ENCODE assay signal across 24 cellular contexts in genomic region chr14:98185036-98185435, GRCh38.
DNase-seq lines count a peak whose midpoint lies in the region; ATAC-seq, FAIRE-seq and TF ChIP-seq lines count a peak whose summit lies in the region.
"Had no signal": no experiment of that assay in that cellular context is flagged by ENCODE, and none has a peak within 500 bp of the region (broad histone marks: within the 10 kb centered on the region; RNA-seq: fewer than 3 reads in every experiment).

No MANE protein-coding gene starts in this region.

- FAIRE-seq in H54 (lab: Jason Lieb, UNC), result no peak
- FAIRE-seq: A549, HTR-8/SVneo had no signal

- H3K4me2 ChIP-seq in Loucy (ENCODE audit: low read depth, low read length, poor library complexity, severe bottlenecking), result peak overlapping the region; percentile 73
- H3K4me2 ChIP-seq: A549, GM23338, KMS-11 had no signal

- no peaks in the 10 kb centered on the region for H3K9me3 Mint-ChIP-seq in activated CD8-positive, alpha-beta memory T cell treated with anti-CD3 and anti-CD28 coated beads, Interleukin-2, amount 10 ng/mL, durations not matched to agents 7 days and 5 days (ENCODE audit: low read depth)
- no peaks in the 10 kb centered on the region for H3K9me3 Mint-ChIP-seq in activated T-helper 1 cell treated with anti-CD3 and anti-CD28 coated beads, Interleukin-12 subunit alpha, Interleukin-12 subunit beta, Interleukin-2, Interleukin-4 antibody, amounts not matched to agents 30 ng/mL and 10 ng/mL and 1 ng/mL, durations not matched to agents 14 hours and 24 hours and 36 hours
- no peaks in the 10 kb centered on the region for H3K9me3 Mint-ChIP-seq in natural killer cell
- H3K9me3 Mint-ChIP-seq: GM23338 had no signal

- no peak for ATAC-seq in activated CD8-positive, alpha-beta memory T cell treated with anti-CD3 and anti-CD28 coated beads, Interleukin-2, amount 10 ng/mL, durations not matched to agents 7 days and 5 days
- ATAC-seq in natural killer cell (no peak), GM21423 (IDR thresholded peaks at IDR 0.05; ENCODE audit: unreplicated experiment) (no peak), mucosa of descending colon (no peak)
- ATAC-seq: A549, GM23338, left lobe of liver, sciatic nerve had no signal

- no peaks in the 10 kb centered on the region for H3K27me3 ChIP-seq in Loucy (ENCODE audit: insufficient read depth, low read length, poor library complexity, severe bottlenecking)
- H3K27me3 ChIP-seq: BE2C had no signal

- no peak for DNase-seq in activated CD8-positive, alpha-beta memory T cell treated with anti-CD3 and anti-CD28 coated beads, Interleukin-2, amount 10 ng/mL, durations not matched to agents 7 days and 5 days
- no peak for DNase-seq in activated CD8-positive, alpha-beta memory T cell treated with anti-CD3 and anti-CD28 coated beads, Interleukin-2, amount 50 U/mL, for 4 hours
- DNase-seq in activated T-helper 1 cell treated with anti-CD3 and anti-CD28 coated beads, Interleukin-12 subunit alpha, Interleukin-12 subunit beta, Interleukin-2, Interleukin-4 antibody, amounts not matched to agents 30 ng/mL and 10 ng/mL and 1 ng/mL, durations not matched to agents 14 hours and 24 hours and 36 hours (ENCODE audit: low spot score), result no peak
- DNase-seq in natural killer cell (no peak), H54 (ENCODE audit: insufficient read length, low spot score) (no peak), mucosa of descending colon (no peak)
- DNase-seq: activated CD4-positive, alpha-beta T cell treated with anti-CD3 and anti-CD28 coated beads, Interleukin-2, amount 50 U/mL, for 4 hours; activated effector memory CD4-positive, alpha-beta T cell treated with anti-CD3 and anti-CD28 coated beads, Interleukin-2, amount 50 U/mL, for 16 hours; BE2C; Calu3; head of caudate nucleus; NCI-H187; NCI-H82; OCI-M1; SHP77 treated with DMSO at 0.1 percent for 48 hours; stimulated activated CD4-positive, alpha-beta T cell treated with anti-CD3 and anti-CD28 coated beads, Interleukin-15, amount 100 ng/mL, for 24 hours had no signal

- H3K9ac ChIP-seq in Loucy (ENCODE audit: low read depth, low read length, poor library complexity, severe bottlenecking), result peak overlapping the region; percentile 51
- H3K9ac ChIP-seq: KMS-11 had no signal

- intact Hi-C loops in activated T-helper 1 cell treated with anti-CD3 and anti-CD28 coated beads, Interleukin-12 subunit alpha, Interleukin-12 subunit beta, Interleukin-2, Interleukin-4 antibody, amounts not matched to agents 30 ng/mL and 10 ng/mL and 1 ng/mL, durations not matched to agents 14 hours and 24 hours and 36 hours (cut with micrococcal nuclease), result loop anchor here (5.0 kb wide), 1 partner anchor 778 kb away; no protein-coding TSS in a partner anchor
- intact Hi-C loops in natural killer cell (cut with micrococcal nuclease), result no loop called here
- intact Hi-C loops in mucosa of descending colon (cut with DNase I, micrococcal nuclease), result no loop called here

- H3K4me1 ChIP-seq in Loucy (ENCODE audit: insufficient read depth, low read length, poor library complexity, severe bottlenecking), result peaks cover 83% of the 10 kb centered on the region
- H3K4me1 ChIP-seq in mucosa of descending colon (ENCODE audit: low read depth), result no peaks in the 10 kb centered on the region
- H3K4me1 ChIP-seq: A549, BE2C had no signal

- H2AFZ ChIP-seq in Loucy (ENCODE audit: low read length), result no peak overlapping the region
- H2AFZ ChIP-seq: GM23338 had no signal

- TF ChIP-seq CTCF in Loucy (conservative IDR thresholded peaks at IDR 0.05; ENCODE audit: low read length), result no peak
- TF ChIP-seq CTCF in natural killer cell (IDR thresholded peaks at IDR 0.05), result no peak
- TF ChIP-seq CTCF in mucosa of descending colon (IDR thresholded peaks at IDR 0.05), result no peak

- H3K4me3 ChIP-seq in Loucy (ENCODE audit: low read length, poor library complexity, severe bottlenecking) (peak overlapping the region; percentile 41), mucosa of descending colon (no peak overlapping the region)
- H3K4me3 ChIP-seq: A549, GM23338 had no signal

- H3K27me3 Mint-ChIP-seq in activated CD8-positive, alpha-beta memory T cell treated with anti-CD3 and anti-CD28 coated beads, Interleukin-2, amount 10 ng/mL, durations not matched to agents 7 days and 5 days, result no peaks in the 10 kb centered on the region
- no peaks in the 10 kb centered on the region for H3K27me3 Mint-ChIP-seq in activated T-helper 1 cell treated with anti-CD3 and anti-CD28 coated beads, Interleukin-12 subunit alpha, Interleukin-12 subunit beta, Interleukin-2, Interleukin-4 antibody, amounts not matched to agents 30 ng/mL and 10 ng/mL and 1 ng/mL, durations not matched to agents 14 hours and 24 hours and 36 hours (ENCODE audit: insufficient read depth)
- H3K27me3 Mint-ChIP-seq in natural killer cell (ENCODE audit: low read depth in 2 of 2), result peaks cover 0 to 5% of the 10 kb centered on the region in 2 donors

- no peaks in the 10 kb centered on the region for H3K9me2 ChIP-seq in Loucy (replicated peaks; ENCODE audit: low read depth, low read length)

- no peaks in the 10 kb centered on the region for H4K20me1 ChIP-seq in Loucy (ENCODE audit: insufficient read depth, low read length, poor library complexity, severe bottlenecking)

- no peak for TF ChIP-seq POLR2A in H54 (IDR thresholded peaks at IDR 0.05; ENCODE audit: low read depth, low read length)

- H3K79me2 ChIP-seq in Loucy (ENCODE audit: insufficient read depth, low read length), result no peaks in the 10 kb centered on the region

- H3K4me3 Mint-ChIP-seq in activated CD8-positive, alpha-beta memory T cell treated with anti-CD3 and anti-CD28 coated beads, Interleukin-2, amount 10 ng/mL, durations not matched to agents 7 days and 5 days, result peak overlapping the region; percentile 28
- H3K4me3 Mint-ChIP-seq in activated T-helper 1 cell treated with anti-CD3 and anti-CD28 coated beads, Interleukin-12 subunit alpha, Interleukin-12 subunit beta, Interleukin-2, Interleukin-4 antibody, amounts not matched to agents 30 ng/mL and 10 ng/mL and 1 ng/mL, durations not matched to agents 14 hours and 24 hours and 36 hours, result peak overlapping the region; percentile 68
- peak overlapping the region; percentile 54 for H3K4me3 Mint-ChIP-seq in natural killer cell
- H3K4me3 Mint-ChIP-seq: GM23338 had no signal

- peaks cover 92% of the 10 kb centered on the region for H3K4me1 Mint-ChIP-seq in activated CD8-positive, alpha-beta memory T cell treated with anti-CD3 and anti-CD28 coated beads, Interleukin-2, amount 10 ng/mL, durations not matched to agents 7 days and 5 days
- peaks cover 98% of the 10 kb centered on the region for H3K4me1 Mint-ChIP-seq in activated T-helper 1 cell treated with anti-CD3 and anti-CD28 coated beads, Interleukin-12 subunit alpha, Interleukin-12 subunit beta, Interleukin-2, Interleukin-4 antibody, amounts not matched to agents 30 ng/mL and 10 ng/mL and 1 ng/mL, durations not matched to agents 14 hours and 24 hours and 36 hours (ENCODE audit: low read depth)
- peaks cover 60 to 67% of the 10 kb centered on the region in 2 donors for H3K4me1 Mint-ChIP-seq in natural killer cell
- H3K4me1 Mint-ChIP-seq: GM23338 had no signal

- H3K9me3 ChIP-seq in Loucy (ENCODE audit: insufficient read depth, low read depth, low read length) (no peaks in the 10 kb centered on the region), mucosa of descending colon (no peaks in the 10 kb centered on the region)
- H3K9me3 ChIP-seq: A549, BE2C had no signal

- H3K36me3 ChIP-seq in Loucy (ENCODE audit: insufficient read depth, low read length), result no peaks in the 10 kb centered on the region
- no peaks in the 10 kb centered on the region for H3K36me3 ChIP-seq in mucosa of descending colon (ENCODE audit: low read depth)
- H3K36me3 ChIP-seq: BE2C had no signal

- H3K27ac Mint-ChIP-seq in activated CD8-positive, alpha-beta memory T cell treated with anti-CD3 and anti-CD28 coated beads, Interleukin-2, amount 10 ng/mL, durations not matched to agents 7 days and 5 days, result peak overlapping the region; percentile 92
- H3K27ac Mint-ChIP-seq in activated T-helper 1 cell treated with anti-CD3 and anti-CD28 coated beads, Interleukin-12 subunit alpha, Interleukin-12 subunit beta, Interleukin-2, Interleukin-4 antibody, amounts not matched to agents 30 ng/mL and 10 ng/mL and 1 ng/mL, durations not matched to agents 14 hours and 24 hours and 36 hours, result peak overlapping the region; percentile 97
- H3K27ac Mint-ChIP-seq in natural killer cell, result peak overlapping the region in 1 of 2 donors; percentile 74
- H3K27ac Mint-ChIP-seq: GM23338 had no signal

- no peaks in the 10 kb centered on the region; the same call in 1 of the 2 replicates for H3F3A ChIP-seq in Loucy (ENCODE audit: low read depth)

- CTCF ChIA-PET in activated CD8-positive, alpha-beta memory T cell treated with anti-CD3 and anti-CD28 coated beads, Interleukin-2, amount 10 ng/mL, durations not matched to agents 7 days and 5 days (lab: Charles Lee), result interaction anchor here (0.7 to 4.8 kb wide), 7 partner anchors 9 to 207 kb away, joined by 3 to 27 read pairs (median 5); no protein-coding TSS in a partner anchor

- peaks cover 8% of the 10 kb centered on the region for H3K36me3 Mint-ChIP-seq in activated CD8-positive, alpha-beta memory T cell treated with anti-CD3 and anti-CD28 coated beads, Interleukin-2, amount 10 ng/mL, durations not matched to agents 7 days and 5 days
- H3K36me3 Mint-ChIP-seq in activated T-helper 1 cell treated with anti-CD3 and anti-CD28 coated beads, Interleukin-12 subunit alpha, Interleukin-12 subunit beta, Interleukin-2, Interleukin-4 antibody, amounts not matched to agents 30 ng/mL and 10 ng/mL and 1 ng/mL, durations not matched to agents 14 hours and 24 hours and 36 hours (ENCODE audit: low read depth), result peaks cover 8% of the 10 kb centered on the region
- no peaks in the 10 kb centered on the region for H3K36me3 Mint-ChIP-seq in natural killer cell
